In the genomic region with DNA sequence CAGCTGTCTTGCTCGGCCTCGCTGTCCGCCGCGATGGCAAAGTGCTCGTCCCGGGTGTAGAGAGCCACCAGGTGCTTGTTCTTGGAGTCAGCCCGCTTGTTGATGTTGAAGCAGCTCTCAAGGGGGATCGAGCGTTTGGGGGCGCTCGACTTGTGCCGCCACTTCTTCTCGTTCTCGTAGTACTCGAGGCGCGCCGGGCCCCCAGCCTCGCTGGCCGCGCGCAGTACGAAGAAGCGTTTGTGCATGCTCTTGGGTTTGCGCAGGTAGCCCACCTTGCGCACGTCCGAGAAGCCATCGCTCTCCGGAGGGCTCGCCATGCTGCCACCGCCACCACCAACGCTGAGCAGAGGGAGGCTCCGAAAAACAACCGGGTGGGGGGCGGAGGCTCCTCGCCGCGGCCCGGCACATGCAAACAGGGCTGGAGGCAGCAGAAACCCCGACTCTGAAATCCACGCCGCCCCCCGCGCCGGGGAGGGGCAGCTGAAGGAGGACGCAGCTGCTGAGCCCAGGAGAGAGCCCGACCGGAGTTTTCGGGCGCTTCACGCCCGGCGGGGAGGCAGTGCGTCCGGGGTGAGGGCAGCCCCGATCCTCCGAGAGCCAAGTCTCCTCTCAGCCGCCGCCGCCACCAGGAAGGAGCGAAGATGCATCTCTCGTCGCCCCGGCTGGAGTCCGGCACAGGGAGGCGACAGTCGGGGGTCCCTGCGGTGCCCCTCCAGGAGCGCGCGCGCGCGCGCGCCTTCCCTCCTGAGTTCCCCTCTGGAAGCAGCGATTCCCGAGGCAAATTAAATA, we compare ENCODE assay signal across 7 cellular contexts. TPM values are rescaled to one million over a fixed set of nuclear protein-coding genes. Genes with fewer than 3 reads are reported as not detected.
DNase-seq lines count a peak whose midpoint lies in the region; ATAC-seq, FAIRE-seq and TF ChIP-seq lines count a peak whose summit lies in the region.

No MANE protein-coding gene starts in this region.

- H3K27me3 ChIP-seq in brain microvascular endothelial cell (replicated peaks) (no peaks in the 10 kb centered on the region), small intestine (ENCODE audit: control insufficient read depth in 2 of 2, insufficient read depth in 2 of 2, low read length in 2 of 2) (no peaks in the 10 kb centered on the region)

- no peaks in the 10 kb centered on the region for H3K9me3 ChIP-seq in small intestine (ENCODE audit: control insufficient read depth, low read depth)

- WGBS in small intestine, 3 donors, result 1% methylated on average over 67 to 80 of the region's 80 CpGs

- H3K27ac ChIP-seq in brain microvascular endothelial cell (peak overlapping the region; percentile 89), small intestine (ENCODE audit: low read depth in 1 of 2, low read length in 1 of 2) (peak overlapping the region; percentile 32 to 59)

- FAIRE-seq in small intestine (lab: Jason Lieb, UNC), result no peak

- H3K36me3 ChIP-seq in brain microvascular endothelial cell (replicated peaks), result peaks cover 11% of the 10 kb centered on the region
- H3K36me3 ChIP-seq in small intestine (ENCODE audit: control insufficient read depth in 2 of 2, insufficient read depth in 2 of 2, low read length in 2 of 2), result no peaks in the 10 kb centered on the region

- peak; percentile 15 for DNase-seq in SHP77 treated with DMSO at 0.1 percent for 48 hours (lab: John Stamatoyannopoulos, UW)
- DNase-seq in brain microvascular endothelial cell, result peak; percentile 28
- peak in 1 of 3 donors; percentile 20 for DNase-seq in immature natural killer cell
- peak; percentile 58 for DNase-seq in small intestine

- H3K36me3 Mint-ChIP-seq in immature natural killer cell, result no peaks in the 10 kb centered on the region

- peak overlapping the region; percentile 74 for H3K4me3 ChIP-seq in brain microvascular endothelial cell (ENCODE audit: low read depth, low read length)
- peak overlapping the region; percentile 71 to 83 for H3K4me3 ChIP-seq in small intestine (ENCODE audit: low read depth in 1 of 2, low read length in 2 of 2)

- TF ChIP-seq CTCF in brain microvascular endothelial cell (IDR thresholded peaks at IDR 0.05; ENCODE audit: low read depth, low read length, missing control alignments), result peak; percentile 47

- ATAC-seq in GM18519 (IDR thresholded peaks at IDR 0.05; ENCODE audit: low FRiP score, unreplicated experiment) (peak; percentile 20), HG02981 (IDR thresholded peaks at IDR 0.05; ENCODE audit: unreplicated experiment) (peak; percentile 17), esophagus mucosa (no peak)

- H3K9me3 Mint-ChIP-seq in immature natural killer cell, result no peaks in the 10 kb centered on the region

- peak overlapping the region; percentile 65 to 80 (median 69) for H3K4me3 Mint-ChIP-seq in immature natural killer cell

- H3K27me3 Mint-ChIP-seq in immature natural killer cell (ENCODE audit: low read depth in 3 of 3), result peaks cover 11 to 18% (median 17%) of the 10 kb centered on the region in 3 donors

- in situ Hi-C loops in brain microvascular endothelial cell (cut with HindIII; ENCODE audit: low pct_ligation_motif_present, low sequenced_read_pairs), result no loop called here

- no peak overlapping the region for H3K27ac Mint-ChIP-seq in immature natural killer cell

- H3K4me1 ChIP-seq in small intestine (ENCODE audit: control insufficient read depth in 2 of 2, insufficient read depth in 1 of 2, low read depth in 1 of 2, low read length in 1 of 2), result peaks cover 0 to 3% of the 10 kb centered on the region in 2 donors

- peaks cover 15 to 17% of the 10 kb centered on the region in 2 donors for H3K4me1 Mint-ChIP-seq in immature natural killer cell

RNA-seq across cellular contexts. Expression of gene IRS1, which starts 1.0 kb away (rescaled TPM):
- polyA plus RNA-seq in immature natural killer cell (under 1 TPM in 1 of 3 donors, not detected in 2; 0.03 TPM), small intestine (1 to 10 TPM; 1.6 to 5.6 (median 4.7) TPM)
- total RNA-seq in esophagus mucosa, result 13.9 TPM

RNA-seq across cellular contexts. Expression of gene RHBDD1, which starts 37.2 kb away (rescaled TPM):
- polyA plus RNA-seq in immature natural killer cell, result 10 to 100 TPM; 10.3 to 19.0 (median 11.2) TPM
- polyA plus RNA-seq in small intestine, result 10 to 100 TPM in 1 of 3 donors, 1 to 10 TPM in 2; 3.1 to 12.6 (median 4.9) TPM
- total RNA-seq in esophagus mucosa, result 26.6 TPM
